14 cellular contexts compared by ENCODE assay signal in the genomic region with DNA sequence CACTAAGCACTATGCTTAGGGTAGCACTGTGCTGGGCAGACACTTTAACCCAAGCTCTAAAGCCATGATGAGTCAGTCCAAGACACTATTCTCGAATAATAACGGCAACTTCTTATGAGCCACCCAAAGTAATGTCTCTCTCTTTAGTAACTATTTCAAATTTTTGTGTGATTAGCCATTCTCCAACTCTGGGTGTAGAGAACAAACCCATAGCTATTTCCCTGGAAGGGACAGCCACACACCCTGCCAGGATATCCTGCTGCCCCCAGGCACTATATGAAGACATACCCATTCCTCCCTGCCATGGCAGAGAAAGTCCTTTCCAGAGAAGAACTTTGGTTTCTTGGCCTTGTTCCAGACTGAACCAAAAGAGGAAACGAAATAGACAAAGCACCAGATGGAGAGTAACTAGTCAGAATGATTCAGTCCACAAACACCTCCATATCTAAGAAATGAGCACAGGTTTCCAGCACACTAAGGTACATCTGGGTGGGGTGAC.
DNase-seq lines count a peak whose midpoint lies in the region; ATAC-seq, FAIRE-seq and TF ChIP-seq lines count a peak whose summit lies in the region.
"Had no signal": no experiment of that assay in that cellular context is flagged by ENCODE, and none has a peak within 500 bp of the region (broad histone marks: within the 10 kb centered on the region; RNA-seq: fewer than 3 reads in every experiment).

No MANE protein-coding gene starts in this region.

- WGBS in mammary epithelial cell (ENCODE audit: low coverage, missing lambda C conversion rate), result 0% methylated on average over 3 of the region's 3 CpGs
- 54 to 65% (median 61%) methylated on average over 3 of the region's 3 CpGs for WGBS in ovary, 3 donors
- 73 to 76% methylated on average over 3 of the region's 3 CpGs for WGBS in pancreas, 2 donors

- no peaks in the 10 kb centered on the region for H3K9me3 ChIP-seq in mammary epithelial cell (replicated peaks; ENCODE audit: insufficient read depth, low read length)
- no peaks in the 10 kb centered on the region for H3K9me3 ChIP-seq in ovary
- H3K9me3 ChIP-seq in pancreas, result no peaks in the 10 kb centered on the region
- H3K9me3 ChIP-seq: esophagus squamous epithelium had no signal

- H3K4me2 ChIP-seq in mammary epithelial cell (ENCODE audit: insufficient read depth, low read depth, low read length), result peak overlapping the region; percentile 25

- H2AFZ ChIP-seq in mammary epithelial cell (ENCODE audit: low read depth, low read length), result no peak overlapping the region

- no peak for TF ChIP-seq POLR2A in ovary (IDR thresholded peaks at IDR 0.05)

- no peak for FAIRE-seq in pancreas (lab: Jason Lieb, UNC)

- no peaks in the 10 kb centered on the region for H3K27me3 ChIP-seq in mammary epithelial cell (ENCODE audit: insufficient read depth, low read length)
- no peaks in the 10 kb centered on the region for H3K27me3 ChIP-seq in ovary
- no peaks in the 10 kb centered on the region for H3K27me3 ChIP-seq in pancreas
- H3K27me3 ChIP-seq: esophagus squamous epithelium had no signal

- intact Hi-C loops in mammary epithelial cell (cut with micrococcal nuclease), result loop anchor here (1.0 to 5.0 kb wide), 5 partner anchors 19 to 384 kb away; no protein-coding TSS in a partner anchor
- intact Hi-C loops in ovary (cut with DNase I), result no loop called here
- intact Hi-C loops in pancreas (cut with DNase I), result no loop called here

- no peak for TF ChIP-seq EP300 in ovary (IDR thresholded peaks at IDR 0.05)

- H3K36me3 ChIP-seq in mammary epithelial cell (ENCODE audit: insufficient read depth, low read length) (no peaks in the 10 kb centered on the region), ovary (no peaks in the 10 kb centered on the region), pancreas (no peaks in the 10 kb centered on the region)
- H3K36me3 ChIP-seq: esophagus squamous epithelium had no signal

- dilution Hi-C loops in mammary epithelial cell (cut with HindIII; ENCODE audit: low sequenced_read_pairs), result loop anchor here (5.0 kb wide), 3 partner anchors 46 to 381 kb away; no protein-coding TSS in a partner anchor

- peak overlapping the region; percentile 54 for H3K9ac ChIP-seq in mammary epithelial cell (ENCODE audit: insufficient read depth, low read length)

- H3K4me1 ChIP-seq in mammary epithelial cell (ENCODE audit: insufficient read depth, low read length) (peaks cover 81% of the 10 kb centered on the region), ovary (ENCODE audit: insufficient read depth) (peaks cover 4% of the 10 kb centered on the region), pancreas (peaks cover 0 to 9% (median 0%) of the 10 kb centered on the region in 3 donors)

- H3K4me3 ChIP-seq in mammary epithelial cell (replicated peaks in 1 of 3; ENCODE audit: insufficient read depth in 1 of 3, low read depth in 2 of 3, low read length in 3 of 3) (no peak overlapping the region), ovary (no peak overlapping the region), pancreas (no peak overlapping the region)
- H3K4me3 ChIP-seq: esophagus squamous epithelium, lung had no signal

- ATAC-seq in pancreas, result no peak
- ATAC-seq: activated CD8-positive, alpha-beta T cell treated with anti-CD3 and anti-CD28 coated beads, Interleukin-2, amount 10 ng/mL, durations not matched to agents 7 days and 5 days; activated naive CD8-positive, alpha-beta T cell treated with anti-CD3 and anti-CD28 coated beads, Interleukin-2, amount 50 U/mL, for 24 hours; right cardiac atrium; T-cell had no signal

- CTCF ChIA-PET in mammary epithelial cell (lab: Charles Lee; ENCODE audit: low non-redundant PET), result interaction anchor here (0.5 kb wide), 1 partner anchor 491 kb away, joined by 4 read pairs; no protein-coding TSS in a partner anchor

- BruUV-seq in mammary epithelial cell (replicated peaks; lab: Mats Ljungman, UMichigan), result no TSS peak

- TF ChIP-seq CTCF in mammary epithelial cell (conservative IDR thresholded peaks at IDR 0.05 in 1 of 2, IDR thresholded peaks at IDR 0.05 in 1 of 2; ENCODE audit: extremely low read depth in 1 of 2, insufficient read depth in 1 of 2, low read depth in 1 of 2, low read length in 2 of 2) (no peak), ovary (IDR thresholded peaks at IDR 0.05) (no peak), pancreas (IDR thresholded peaks at IDR 0.05) (no peak)

- in situ Hi-C loops in mammary epithelial cell (cut with MboI; ENCODE audit: low sequenced_read_pairs in 2 of 2), result no loop called here

- peak; percentile 99 for DNase-seq in EL
- DNase-seq in NCI-H226, result peak; percentile 86
- DNase-seq in mammary epithelial cell, result peak; percentile 100
- peak; percentile 63 for DNase-seq in non-pigmented ciliary epithelial cell (ENCODE audit: low read depth)
- no peak for DNase-seq in ovary
- DNase-seq in NCI-H524 treated with DMSO at 0.1 percent for 48 hours (lab: John Stamatoyannopoulos, UW), result no peak
- DNase-seq in NCI-H2029 (lab: John Stamatoyannopoulos, UW), result no peak
- no peak for DNase-seq in pancreas
- DNase-seq: activated CD8-positive, alpha-beta T cell treated with anti-CD3 and anti-CD28 coated beads, Interleukin-2, amount 10 ng/mL, durations not matched to agents 7 days and 5 days; activated naive CD8-positive, alpha-beta T cell treated with anti-CD3 and anti-CD28 coated beads, Interleukin-2, amount 50 U/mL, for 24 hours; esophagus squamous epithelium; right cardiac atrium; T-cell had no signal

- peak overlapping the region; percentile 90 for H3K27ac ChIP-seq in mammary epithelial cell (ENCODE audit: insufficient read depth, low read depth, low read length)
- H3K27ac ChIP-seq in ovary, result no peak overlapping the region
- no peak overlapping the region for H3K27ac ChIP-seq in pancreas
- H3K27ac ChIP-seq: esophagus squamous epithelium had no signal

- peaks cover 17% of the 10 kb centered on the region for H3K79me2 ChIP-seq in mammary epithelial cell (ENCODE audit: insufficient read depth, low read length)

- H4K20me1 ChIP-seq in mammary epithelial cell (ENCODE audit: insufficient read depth, low read length), result no peaks in the 10 kb centered on the region

Comparison
In these comparisons a context has a peak if more than half of its experiments do, and no peak if none do; other contexts are left out.
1. DNase-seq: peak in EL (single experiment), NCI-H226 (single experiment), mammary epithelial cell (single experiment) and non-pigmented ciliary epithelial cell (single experiment); none in ovary (0 of 5), NCI-H524 treated with DMSO at 0.1 percent for 48 hours (single experiment), NCI-H2029 (single experiment) and pancreas (0 of 6).